In genomic region chr21:8998946-8999681, GRCh38 we compare ENCODE assay signal across 17 cellular contexts.
"Had no signal": no experiment of that assay in that cellular context is flagged by ENCODE, and none has a peak within 500 bp of the region (broad histone marks: within the 10 kb centered on the region; RNA-seq: fewer than 3 reads in every experiment).

No MANE protein-coding gene starts in this region.

- H3K9me3 ChIP-seq: lower lobe of right lung, thyroid gland, vagina had no signal

- H2AFZ ChIP-seq: hepatocyte, parathyroid adenoma had no signal

- H3K4me2 ChIP-seq: hepatocyte had no signal

- DNase-seq: activated CD4-positive, alpha-beta T cell treated with anti-CD3 and anti-CD28 coated beads for 48 hours; activated CD8-positive, alpha-beta memory T cell treated with anti-CD3 and anti-CD28 coated beads for 24 hours; activated naive CD4-positive, alpha-beta T cell treated with anti-CD3 and anti-CD28 coated beads for 36 hours; effector CD8-positive, alpha-beta T cell; left cardiac atrium; lower lobe of right lung; naive B cell; retina; thyroid gland had no signal

- H3K4me1 ChIP-seq: lower lobe of right lung, parathyroid adenoma, thyroid gland, vagina had no signal

- H3K79me2 ChIP-seq: hepatocyte, parathyroid adenoma had no signal

- H3K9ac ChIP-seq: parathyroid adenoma had no signal

- H3K27me3 ChIP-seq: hepatocyte, thyroid gland, vagina had no signal

- H3K36me3 ChIP-seq: lower lobe of right lung, thyroid gland, vagina had no signal

- ATAC-seq: activated T-helper 17 cell treated with anti-CD3 and anti-CD28 coated beads, Interleukin-2, amount 50 U/mL, for 72 hours; left cardiac atrium; lower lobe of right lung; WTC11 had no signal

- H3K27ac ChIP-seq: coronary artery, epithelial cell of prostate, hepatocyte, lower lobe of right lung, parathyroid adenoma, skin epidermis, thyroid gland, vagina had no signal

- H3K4me3 ChIP-seq: coronary artery, hepatocyte, lower lobe of right lung, skin epidermis, thyroid gland, vagina had no signal
